In genomic region chr11:1498262-1498661, GRCh38 we compare ENCODE assay signal across 17 cellular contexts. TPM values are rescaled to one million over a fixed set of nuclear protein-coding genes. Genes with fewer than 3 reads are reported as not detected.
DNase-seq lines count a peak whose midpoint lies in the region; ATAC-seq lines count a peak whose summit lies in the region.
"Had no signal": no experiment of that assay in that cellular context is flagged by ENCODE, and none has a peak within 500 bp of the region (broad histone marks: within the 10 kb centered on the region; RNA-seq: fewer than 3 reads in every experiment).

No MANE protein-coding gene starts in this region.

- no peak overlapping the region for H3K27ac Mint-ChIP-seq in T-helper 17 cell

- peaks cover 62% of the 10 kb centered on the region for H3K4me1 Mint-ChIP-seq in T-helper 17 cell

- ATAC-seq in left cardiac atrium (no peak), T-helper 17 cell (no peak)
- ATAC-seq: GM12878, Panc1 had no signal

- DNase-seq in cardiac septum (ENCODE audit: low spot score) (peak; percentile 61), left cardiac atrium (no peak), T-helper 17 cell (no peak), mesenteric fat pad (ENCODE audit: low spot score) (peak; percentile 69), GM03348 (ENCODE audit: low spot score) (no peak), cerebellar cortex (ENCODE audit: low spot score) (no peak), NCI-H446 treated with DMSO at 0.1 percent for 48 hours (lab: John Stamatoyannopoulos, UW) (no peak)
- DNase-seq: CD4-positive, alpha-beta T cell; DMS53; HCEC 1CT; NCI-H1048; NCI-H1694; NCI-H2029 treated with DMSO at 0.1 percent for 48 hours; SHP77 had no signal

- intact Hi-C loops in cardiac septum (cut with DNase I) (no loop called here), left cardiac atrium (cut with DNase I) (no loop called here)

- H3K36me3 Mint-ChIP-seq in T-helper 17 cell (ENCODE audit: low read depth), result peaks cover 9% of the 10 kb centered on the region

- no peaks in the 10 kb centered on the region for H3K27me3 Mint-ChIP-seq in T-helper 17 cell
- H3K27me3 Mint-ChIP-seq: CD4-positive, alpha-beta T cell; IgD-negative memory B cell had no signal

- peak overlapping the region; percentile 59 for H3K4me3 Mint-ChIP-seq in T-helper 17 cell
- H3K4me3 Mint-ChIP-seq: CD4-positive, alpha-beta T cell had no signal

- H3K9me3 ChIP-seq in T-helper 17 cell (ENCODE audit: control insufficient read depth, low read length, poor library complexity, severe bottlenecking), result no peaks in the 10 kb centered on the region

RNA-seq across cellular contexts. Expression of gene MOB2, which starts 11.7 kb away (rescaled TPM):
- 48.5 TPM for total RNA-seq in cardiac septum
- 10 to 100 TPM; 36.6 to 44.0 TPM for total RNA-seq in left cardiac atrium
- total RNA-seq in T-helper 17 cell, result 10 to 100 TPM; 65.0 to 65.7 TPM
- 39.8 TPM for total RNA-seq in mesenteric fat pad

Comparison
In these comparisons a context has a peak if more than half of its experiments do, and no peak if none do; other contexts are left out.
1. DNase-seq: peak in cardiac septum (single experiment) and mesenteric fat pad (single experiment); none in left cardiac atrium (single experiment), T-helper 17 cell (0 of 3), GM03348 (single experiment), cerebellar cortex (single experiment) and NCI-H446 treated with DMSO at 0.1 percent for 48 hours (single experiment).